9 cellular contexts compared by ENCODE assay signal in the genomic region with DNA sequence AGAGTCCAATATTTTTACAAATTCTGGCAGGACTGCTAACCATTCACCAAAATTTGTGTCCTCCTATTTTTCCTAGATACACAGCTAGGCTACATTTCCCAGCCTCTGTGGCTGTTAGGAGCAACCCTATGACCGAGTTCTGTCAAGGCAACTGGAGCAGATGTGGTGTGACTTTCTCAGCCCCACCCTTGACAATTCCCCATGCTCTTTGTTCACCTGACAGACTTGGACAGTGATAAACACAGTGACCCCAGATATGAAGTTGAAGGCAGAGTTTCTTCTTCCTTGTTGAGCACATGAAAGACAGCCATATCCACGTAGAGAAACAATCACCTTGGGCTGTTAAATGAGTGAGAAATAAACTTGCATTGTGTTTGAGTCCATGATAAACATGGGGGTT.
"Had no signal": no experiment of that assay in that cellular context is flagged by ENCODE, and none has a peak within 500 bp of the region (broad histone marks: within the 10 kb centered on the region; RNA-seq: fewer than 3 reads in every experiment).

No MANE protein-coding gene starts in this region.

- H3K36me3 ChIP-seq: HAP-1 had no signal

- ATAC-seq: GM23338, HCT116, K562 had no signal

- H3K9me3 ChIP-seq: HAP-1 had no signal

- H3K4me3 ChIP-seq: GM23338, HAP-1, K562 had no signal

- H3K4me2 ChIP-seq: GM23338 had no signal

- H2AFZ ChIP-seq: GM23338 had no signal

- H3K9me3 Mint-ChIP-seq: GM23338 had no signal

- H3K4me1 Mint-ChIP-seq: GM23338 had no signal

- H3K4me3 Mint-ChIP-seq: GM23338, HFFc6 had no signal

- H3K4me1 ChIP-seq: HAP-1 had no signal

- DNase-seq: H7, HFFc6, IMR-90, KG1 had no signal

- H3K27ac Mint-ChIP-seq: GM23338, HFFc6 had no signal

- FAIRE-seq: HTR-8/SVneo, K562 had no signal
